In genomic region chr1:13616234-13616633, GRCh38 we compare ENCODE assay signal across 23 cellular contexts. TPM values are rescaled to one million over a fixed set of nuclear protein-coding genes. Genes with fewer than 3 reads are reported as not detected.
DNase-seq lines count a peak whose midpoint lies in the region; ATAC-seq and TF ChIP-seq lines count a peak whose summit lies in the region.
"Had no signal": no experiment of that assay in that cellular context is flagged by ENCODE, and none has a peak within 500 bp of the region (broad histone marks: within the 10 kb centered on the region; RNA-seq: fewer than 3 reads in every experiment).

No MANE protein-coding gene starts in this region.

- WGBS in body of pancreas, 2 donors = 24 to 26% methylated on average over 5 of the region's 5 CpGs
- 66% methylated on average over 5 of the region's 5 CpGs for WGBS in hepatocyte (ENCODE audit: low lambda C conversion rate, missing lambda C conversion rate)

- peaks cover 11% of the 10 kb centered on the region for H3K4me1 ChIP-seq in body of pancreas
- peaks cover 15% of the 10 kb centered on the region for H3K4me1 ChIP-seq in hepatocyte (ENCODE audit: insufficient read depth)
- H3K4me1 ChIP-seq in gastrocnemius medialis = peaks cover 8 to 16% of the 10 kb centered on the region in 2 donors
- peaks cover 10% of the 10 kb centered on the region for H3K4me1 ChIP-seq in HAP-1

- H3K4me3 ChIP-seq in AG10803 (ENCODE audit: low read length) (no peak overlapping the region), body of pancreas (no peak overlapping the region), hepatocyte (no peak overlapping the region), gastrocnemius medialis (no peak overlapping the region), HAP-1 (no peak overlapping the region)
- H3K4me3 ChIP-seq: GM12878 had no signal

- DNase-seq in AG10803 (ENCODE audit: low read depth) = peak; percentile 46
- no peak for DNase-seq in body of pancreas
- no peak for DNase-seq in hepatocyte (ENCODE audit: low spot score)
- DNase-seq in gastrocnemius medialis = no peak
- DNase-seq in HAP-1 (ENCODE audit: low spot score in 2 of 2) = no peak
- DNase-seq in NCI-H345 treated with DMSO at 0.1 percent for 48 hours (lab: John Stamatoyannopoulos, UW; ENCODE audit: unreplicated experiment) = no peak
- no peak for DNase-seq in activated gamma-delta T cell (lab: John Stamatoyannopoulos, UW)
- DNase-seq: 8988T, C1 segment of cervical spinal cord, COR-L47, DMS53, GOT3, HFFc6, KBM-7, NCI-H1048, NCI-H2107, NCI-H446, NCI-H748 treated with DMSO at 0.1 percent for 48 hours, SIG-M5 had no signal

- no peak overlapping the region for H3K4me2 ChIP-seq in hepatocyte

- ATAC-seq in body of pancreas (peak; percentile 57), gastrocnemius medialis (no peak), GM19467 (IDR thresholded peaks at IDR 0.05; ENCODE audit: unreplicated experiment) (no peak)
- ATAC-seq: GM12878, Panc1 had no signal

- H3K9me3 ChIP-seq in body of pancreas (no peaks in the 10 kb centered on the region), hepatocyte (ENCODE audit: low read depth) (no peaks in the 10 kb centered on the region), gastrocnemius medialis (no peaks in the 10 kb centered on the region), HAP-1 (no peaks in the 10 kb centered on the region)

- H3K27me3 ChIP-seq in body of pancreas (no peaks in the 10 kb centered on the region), hepatocyte (no peaks in the 10 kb centered on the region), gastrocnemius medialis (no peaks in the 10 kb centered on the region), HAP-1 (ENCODE audit: low read depth) (no peaks in the 10 kb centered on the region)

- H3K27ac ChIP-seq in body of pancreas = peak overlapping the region; percentile 9 to 50 (median 31)
- peak overlapping the region; percentile 92 for H3K27ac ChIP-seq in hepatocyte
- peak overlapping the region in 3 of 4 donors; percentile 39 to 90 (median 86) for H3K27ac ChIP-seq in gastrocnemius medialis
- H3K27ac ChIP-seq: HL-60 had no signal

- intact Hi-C loops in body of pancreas (cut with DNase I) (no loop called here), gastrocnemius medialis (cut with DNase I; ENCODE audit: low total_unique reads) (no loop called here)

- 0 out of 2 replicates have a peak, but pooled peaks have one; percentile 3 for TF ChIP-seq CTCF in AG10803 (conservative IDR thresholded peaks at IDR 0.05; ENCODE audit: low read length)
- TF ChIP-seq CTCF in body of pancreas (IDR thresholded peaks at IDR 0.05) = no peak
- TF ChIP-seq CTCF in hepatocyte (IDR thresholded peaks at IDR 0.05; ENCODE audit: poor library complexity) = no peak
- no peak for TF ChIP-seq CTCF in gastrocnemius medialis (IDR thresholded peaks at IDR 0.05 in 4 of 5, conservative IDR thresholded peaks at IDR 0.05 in 1 of 5)

- TF ChIP-seq POLR2A in body of pancreas (IDR thresholded peaks at IDR 0.05) (no peak), gastrocnemius medialis (IDR thresholded peaks at IDR 0.05) (no peak)

- no peak overlapping the region for H2AFZ ChIP-seq in hepatocyte

- in situ Hi-C loops in gastrocnemius medialis (cut with MboI; ENCODE audit: low sequenced_read_pairs in 4 of 4) = no loop called here
- in situ Hi-C loops in HAP-1 (cut with MboI; ENCODE audit: low sequenced_read_pairs) = no loop called here

- no peaks in the 10 kb centered on the region for H3K9me2 ChIP-seq in hepatocyte (replicated peaks; ENCODE audit: insufficient read depth)

- no peaks in the 10 kb centered on the region for H3K79me2 ChIP-seq in hepatocyte

- H4K20me1 ChIP-seq in hepatocyte (ENCODE audit: insufficient read depth, poor library complexity, severe bottlenecking) = no peaks in the 10 kb centered on the region

- H3K36me3 ChIP-seq in body of pancreas (replicated peaks in 1 of 2; ENCODE audit: insufficient read depth in 1 of 2, low read depth in 2 of 2) (no peaks in the 10 kb centered on the region), hepatocyte (replicated peaks; ENCODE audit: insufficient read depth, low read depth) (no peaks in the 10 kb centered on the region), gastrocnemius medialis (peaks cover 0 to 17% of the 10 kb centered on the region in 2 donors), HAP-1 (replicated peaks) (peaks cover 38% of the 10 kb centered on the region)

RNA-seq across cellular contexts. Expression of gene PDPN, which starts 32.6 kb away (rescaled TPM):
- 1 to 10 TPM; 7.5 to 9.9 TPM for total RNA-seq in body of pancreas
- total RNA-seq in hepatocyte = 305 and 332 TPM in 2 replicates
- polyA plus RNA-seq in hepatocyte = 478 and 508 TPM in 2 replicates
- 10 to 100 TPM in 2 of 4 donors, 1 to 10 TPM in 2; 9.8 to 42.5 (median 21.3) TPM for total RNA-seq in gastrocnemius medialis
- total RNA-seq: HFFc6 had no signal
- polyA plus RNA-seq: GM12878 had no signal

Comparison
In these comparisons a context has a peak if more than half of its experiments do, and no peak if none do; other contexts are left out.
1. H3K27ac ChIP-seq: peak in every context shown above with its lines; median percentile 92 in hepatocyte; 86 in gastrocnemius medialis; 31 in body of pancreas.